In the genomic region with DNA sequence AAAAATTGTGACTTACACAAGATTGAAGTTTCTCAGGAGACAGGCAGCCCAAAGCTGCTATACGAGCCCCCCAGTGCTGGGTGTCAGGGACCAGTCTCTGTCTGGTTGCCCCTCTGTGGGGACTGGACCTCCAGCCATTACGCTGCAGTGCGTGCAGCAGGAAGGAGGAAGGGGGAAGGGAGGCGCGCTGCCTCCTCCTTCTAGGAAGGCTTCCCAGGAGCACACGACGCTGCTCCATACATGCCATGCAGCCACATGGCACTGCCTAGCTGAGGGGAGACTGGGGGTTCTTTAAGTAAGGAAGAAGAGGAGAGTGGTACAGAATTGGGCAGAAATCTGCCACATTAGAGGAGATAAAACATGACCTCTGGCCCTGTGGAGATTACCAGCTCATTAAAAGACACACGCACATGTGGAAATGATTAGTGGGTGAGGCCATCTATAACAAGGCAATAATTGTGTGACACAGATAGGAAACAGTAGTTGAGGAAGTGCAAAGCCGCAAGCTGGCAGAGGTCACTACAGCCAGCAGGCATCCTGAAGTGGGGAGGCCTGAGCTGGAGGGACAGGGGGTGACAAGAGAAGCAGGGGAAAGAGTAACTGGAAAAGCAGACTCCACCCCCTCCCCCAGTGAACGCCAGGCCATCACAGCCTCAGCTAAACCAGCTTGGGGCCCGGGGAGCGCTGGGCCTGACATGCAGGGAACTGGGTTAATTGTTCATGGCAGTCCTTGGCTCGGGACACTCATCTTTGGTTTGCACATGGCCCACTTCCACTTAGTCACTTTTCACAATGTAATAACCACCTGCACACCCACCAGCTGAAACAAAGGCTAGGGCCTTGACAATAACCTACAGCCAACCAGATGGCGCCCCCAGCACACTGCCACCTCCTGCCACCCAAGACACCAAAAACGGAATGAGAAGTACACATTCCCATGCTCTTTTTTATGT, we compare ENCODE assay signal across 9 cellular contexts. TPM values are rescaled to one million over a fixed set of nuclear protein-coding genes. Genes with fewer than 3 reads are reported as not detected.
DNase-seq lines count a peak whose midpoint lies in the region; ATAC-seq and TF ChIP-seq lines count a peak whose summit lies in the region.
"Had no signal": no experiment of that assay in that cellular context is flagged by ENCODE, and none has a peak within 500 bp of the region (broad histone marks: within the 10 kb centered on the region; RNA-seq: fewer than 3 reads in every experiment).

No MANE protein-coding gene starts in this region.

- intact Hi-C loops in natural killer cell (cut with micrococcal nuclease): loop anchor here (1.0 to 5.0 kb wide), 3 partner anchors 13 to 151 kb away; no protein-coding TSS in a partner anchor

- ATAC-seq in natural killer cell: peak in 2 of 3 donors; percentile 25 to 31
- ATAC-seq in HG03139 (IDR thresholded peaks at IDR 0.05; ENCODE audit: unreplicated experiment): no peak
- ATAC-seq: HCT116 had no signal

- H3K36me3 Mint-ChIP-seq in HFFc6 (ENCODE audit: low read depth) (no peaks in the 10 kb centered on the region), natural killer cell (no peaks in the 10 kb centered on the region)
- H3K36me3 Mint-ChIP-seq in activated CD4-positive, alpha-beta memory T cell treated with anti-CD3 and anti-CD28 coated beads, Interleukin-2, amount 10 ng/mL, durations not matched to agents 7 days and 5 days (ENCODE audit: low read depth): peaks cover 55% of the 10 kb centered on the region

- in situ Hi-C loops in HAP-1 (cut with MboI; ENCODE audit: low sequenced_read_pairs): no loop called here

- H3K4me1 Mint-ChIP-seq in HFFc6 (ENCODE audit: low read depth) (peaks cover 20% of the 10 kb centered on the region), natural killer cell (peaks cover 97 to 100% of the 10 kb centered on the region in 2 donors)
- peaks cover 99% of the 10 kb centered on the region for H3K4me1 Mint-ChIP-seq in activated CD4-positive, alpha-beta memory T cell treated with anti-CD3 and anti-CD28 coated beads, Interleukin-2, amount 10 ng/mL, durations not matched to agents 7 days and 5 days

- no peaks in the 10 kb centered on the region for H3K9me3 ChIP-seq in MG63
- H3K9me3 ChIP-seq in HAP-1: no peaks in the 10 kb centered on the region; the same call in 1 of the 2 replicates

- H3K27me3 ChIP-seq in MG63 (no peaks in the 10 kb centered on the region), HAP-1 (ENCODE audit: low read depth) (no peaks in the 10 kb centered on the region)

- H3K4me3 ChIP-seq in MG63 (no peak overlapping the region), HAP-1 (no peak overlapping the region)

- H3K4me3 Mint-ChIP-seq in HFFc6 (no peak overlapping the region), natural killer cell (peak overlapping the region; percentile 79)
- H3K4me3 Mint-ChIP-seq in activated CD4-positive, alpha-beta memory T cell treated with anti-CD3 and anti-CD28 coated beads, Interleukin-2, amount 10 ng/mL, durations not matched to agents 7 days and 5 days: no peak overlapping the region

- H3K9me3 Mint-ChIP-seq in HFFc6 (no peaks in the 10 kb centered on the region), natural killer cell (no peaks in the 10 kb centered on the region)
- H3K9me3 Mint-ChIP-seq in activated CD4-positive, alpha-beta memory T cell treated with anti-CD3 and anti-CD28 coated beads, Interleukin-2, amount 10 ng/mL, durations not matched to agents 7 days and 5 days: no peaks in the 10 kb centered on the region

- H3K27ac Mint-ChIP-seq in HFFc6: no peak overlapping the region
- H3K27ac Mint-ChIP-seq in activated CD4-positive, alpha-beta memory T cell treated with anti-CD3 and anti-CD28 coated beads, Interleukin-2, amount 10 ng/mL, durations not matched to agents 7 days and 5 days: peak overlapping the region; percentile 77
- peak overlapping the region; percentile 96 to 98 for H3K27ac Mint-ChIP-seq in natural killer cell

- CTCF ChIA-PET in activated CD4-positive, alpha-beta memory T cell treated with anti-CD3 and anti-CD28 coated beads, Interleukin-2, amount 10 ng/mL, durations not matched to agents 7 days and 5 days (lab: Charles Lee): interaction anchor here (0.9 to 1.6 kb wide), 7 partner anchors 9 to 54 kb away, joined by 3 to 6 read pairs (median 3); no protein-coding TSS in a partner anchor

- H3K36me3 ChIP-seq in MG63: no peaks in the 10 kb centered on the region
- H3K36me3 ChIP-seq in HAP-1 (replicated peaks): 0 out of 2 replicates have a peak, but pooled peaks cover 3% of the 10 kb centered on the region

- DNase-seq in COLO829 (ENCODE audit: low spot score) (peak; percentile 56), HFFc6 (peak; percentile 33), natural killer cell (peak; percentile 49), SIG-M5 treated with dmso at 0.1 percent for 504 hours (lab: John Stamatoyannopoulos, UW; ENCODE audit: unreplicated experiment) (no peak), MG63 (no peak), HAP-1 (ENCODE audit: low spot score in 2 of 2) (no peak)
- DNase-seq in activated CD4-positive, alpha-beta memory T cell treated with anti-CD3 and anti-CD28 coated beads, Interleukin-2, amount 10 ng/mL, durations not matched to agents 7 days and 5 days: no peak

- H3K4me1 ChIP-seq in HAP-1: peaks cover 9% of the 10 kb centered on the region

- POLR2A ChIA-PET in activated CD4-positive, alpha-beta memory T cell treated with anti-CD3 and anti-CD28 coated beads, Interleukin-2, amount 10 ng/mL, durations not matched to agents 7 days and 5 days (lab: Charles Lee): interaction anchor here (0.7 to 10.7 kb wide), 10 partner anchors 11 to 132 kb away, joined by 3 to 135 read pairs (median 4); a partner anchor contains a TSS

- TF ChIP-seq CTCF in HFFc6 (IDR thresholded peaks at IDR 0.05): no peak
- no peak for TF ChIP-seq CTCF in natural killer cell (IDR thresholded peaks at IDR 0.05)

- H3K27me3 Mint-ChIP-seq in HFFc6 (ENCODE audit: insufficient read depth) (peaks cover 71% of the 10 kb centered on the region), natural killer cell (ENCODE audit: low read depth in 2 of 2) (no peaks in the 10 kb centered on the region)
- no peaks in the 10 kb centered on the region for H3K27me3 Mint-ChIP-seq in activated CD4-positive, alpha-beta memory T cell treated with anti-CD3 and anti-CD28 coated beads, Interleukin-2, amount 10 ng/mL, durations not matched to agents 7 days and 5 days

RNA-seq across cellular contexts. Expression of a gene that starts 39.6 kb away (rescaled TPM):
- under 1 TPM in 3 of 6 experiments, not detected in 3; 0.09 to 0.61 (median 0.19) TPM for total RNA-seq in HFFc6 (2021; fragmentation: NEBNext Ultra II Directional; extraction: Animal tissue kit (Norgen Biotek cat#: 25700))
- total RNA-seq in activated CD4-positive, alpha-beta memory T cell treated with anti-CD3 and anti-CD28 coated beads, Interleukin-2, amount 10 ng/mL, durations not matched to agents 7 days and 5 days: 100 to 1,000 TPM; 168 to 175 TPM
- total RNA-seq in natural killer cell: 100 to 1,000 TPM; 432 to 516 (median 438) TPM
- total RNA-seq in MG63 (2014; rRNA removed; shearing (Covaris generic); ENCODE audit: low replicate concordance): 1.2 and 5.8 TPM in 2 replicates

Comparison
In these comparisons a context has a peak if more than half of its experiments do, and no peak if none do; other contexts are left out.
1. DNase-seq: peak in COLO829 (single experiment), HFFc6 (single experiment) and natural killer cell (single experiment); none in activated CD4-positive, alpha-beta memory T cell treated with anti-CD3 and anti-CD28 coated beads, Interleukin-2, amount 10 ng/mL, durations not matched to agents 7 days and 5 days (single experiment), SIG-M5 treated with dmso at 0.1 percent for 504 hours (single experiment), MG63 (single experiment) and HAP-1 (0 of 2).
2. RNA of a gene that starts 39.6 kb away (total RNA-seq): 432 to 516 TPM in natural killer cell and 168 to 175 TPM in activated CD4-positive, alpha-beta memory T cell treated with anti-CD3 and anti-CD28 coated beads, Interleukin-2, amount 10 ng/mL, durations not matched to agents 7 days and 5 days; 1.2 to 5.8 TPM in MG63 and 0.09 to 0.61 TPM in HFFc6; every median in the first group is over 10 times any median in the second.